10 cellular contexts compared by ENCODE assay signal in the genomic region with DNA sequence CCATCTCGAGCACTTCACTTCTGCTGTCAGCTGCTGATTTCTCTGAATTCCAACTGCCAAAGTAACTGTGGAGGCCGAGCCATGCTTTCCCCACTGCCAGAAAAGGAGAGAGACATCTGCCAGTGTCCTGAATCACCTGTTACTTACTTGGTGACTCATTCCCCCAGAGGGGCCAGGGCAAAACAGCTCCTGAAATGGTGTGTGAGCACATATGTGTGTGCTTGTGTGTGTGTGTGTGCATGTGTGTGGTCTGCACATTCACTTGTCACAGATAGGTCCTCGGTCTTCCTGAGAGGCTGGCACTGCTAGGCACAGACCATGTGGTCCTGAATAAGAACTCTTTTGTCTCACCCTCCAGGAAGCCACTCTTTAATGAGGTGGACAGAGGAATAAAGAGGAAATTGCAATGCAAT.
A peak's percentile ranks its signal among the peaks of the same experiment; 100 is the strongest.
DNase-seq lines count a peak whose midpoint lies in the region; ATAC-seq and TF ChIP-seq lines count a peak whose summit lies in the region.
"Had no signal": no experiment of that assay in that cellular context is flagged by ENCODE, and none has a peak within 500 bp of the region (broad histone marks: within the 10 kb centered on the region; RNA-seq: fewer than 3 reads in every experiment).

No MANE protein-coding gene starts in this region.

- DNase-seq in AG04450 (ENCODE audit: low read depth, low spot score) (peak; percentile 21), NCI-H1694 (lab: John Stamatoyannopoulos, UW) (peak; percentile 71), islet precursor cell (peak; percentile 91), dermis blood vessel endothelial cell (no peak), Caco-2 (no peak)
- DNase-seq in activated naive CD4-positive, alpha-beta T cell treated with Interleukin-2 at 50 U/mL for 16 hours, result no peak
- DNase-seq: midbrain had no signal

- no peaks in the 10 kb centered on the region for H3K4me1 ChIP-seq in Caco-2

- POLR2A ChIA-PET in AG04450 (lab: Yijun Ruan, JAX) (no interaction called here), Caco-2 (lab: Charles Lee) (no interaction called here)

- H3K9me3 ChIP-seq in AG04450 (ENCODE audit: control insufficient read depth, insufficient read depth, low read length) (no peaks in the 10 kb centered on the region), Caco-2 (no peaks in the 10 kb centered on the region)

- CTCF ChIA-PET in AG04450 (lab: Charles Lee), result no interaction called here
- CTCF ChIA-PET in Caco-2 (lab: Charles Lee), result no interaction called here

- peaks cover 26% of the 10 kb centered on the region for H3K4me1 Mint-ChIP-seq in brain
- no peaks in the 10 kb centered on the region for H3K4me1 Mint-ChIP-seq in Caco-2 (ENCODE audit: low read depth, unreplicated experiment)

- no TSS peak for BruUV-seq in Caco-2 (replicated peaks; lab: Mats Ljungman, UMichigan)

- peak overlapping the region; percentile 0 for H3K27ac ChIP-seq in AG04450 (ENCODE audit: low read depth, low read length)
- H3K27ac ChIP-seq: C4-2B had no signal

- no peak overlapping the region for H3K4me3 ChIP-seq in AG04450 (ENCODE audit: low read depth, low read length)
- no peak overlapping the region for H3K4me3 ChIP-seq in Caco-2 (ENCODE audit: low read depth, low read length)

- no peak for TF ChIP-seq CTCF in AG04450 (IDR thresholded peaks at IDR 0.05; ENCODE audit: low read depth, low read length)
- no peak for TF ChIP-seq CTCF in brain (conservative IDR thresholded peaks at IDR 0.05)
- no peak for TF ChIP-seq CTCF in Caco-2 (IDR thresholded peaks at IDR 0.05; ENCODE audit: insufficient read depth in 1 of 2, low read depth in 1 of 2, low read length in 1 of 2, severe bottlenecking in 1 of 2, unreplicated experiment in 1 of 2)

- H3K36me3 ChIP-seq in Caco-2 (ENCODE audit: control insufficient read depth, insufficient read depth, low read length), result no peaks in the 10 kb centered on the region

- H3K4me3 Mint-ChIP-seq in brain (peak overlapping the region in 1 of 5 experiments; percentile 42), Caco-2 (ENCODE audit: unreplicated experiment) (no peak overlapping the region)

- intact Hi-C loops in Caco-2 (cut with micrococcal nuclease; ENCODE audit: unreplicated experiment), result no loop called here

- H3K27me3 ChIP-seq in AG04450 (ENCODE audit: control insufficient read depth, insufficient read depth, low read length), result no peaks in the 10 kb centered on the region
- H3K27me3 ChIP-seq in Caco-2 (replicated peaks; ENCODE audit: control insufficient read depth, insufficient read depth, low read length), result no peaks in the 10 kb centered on the region

- H3K9me3 Mint-ChIP-seq in brain (no peaks in the 10 kb centered on the region), Caco-2 (ENCODE audit: unreplicated experiment) (no peaks in the 10 kb centered on the region)

- H3K36me3 Mint-ChIP-seq in brain (no peaks in the 10 kb centered on the region), Caco-2 (ENCODE audit: insufficient read depth, unreplicated experiment) (no peaks in the 10 kb centered on the region)

- H3K27ac Mint-ChIP-seq in brain, result peak overlapping the region in 3 of 5 experiments; percentile 17 to 82 (median 82)
- H3K27ac Mint-ChIP-seq in Caco-2 (ENCODE audit: unreplicated experiment), result no peak overlapping the region

- H3K27me3 Mint-ChIP-seq in brain (no peaks in the 10 kb centered on the region), Caco-2 (ENCODE audit: insufficient read depth, unreplicated experiment) (peaks cover 9% of the 10 kb centered on the region)

- no peak for ATAC-seq in HG03045 (IDR thresholded peaks at IDR 0.05; ENCODE audit: unreplicated experiment)

Comparison
In these comparisons a context has a peak if more than half of its experiments do, and no peak if none do; other contexts are left out.
1. DNase-seq: peak in AG04450 (single experiment), NCI-H1694 (single experiment) and islet precursor cell (single experiment); none in activated naive CD4-positive, alpha-beta T cell treated with Interleukin-2 at 50 U/mL for 16 hours (single experiment), dermis blood vessel endothelial cell (single experiment) and Caco-2 (0 of 2).